Comparison of ENCODE assay signal across 8 cellular contexts in genomic region chr2:113985554-113986397, GRCh38.
"Had no signal": no experiment of that assay in that cellular context is flagged by ENCODE, and none has a peak within 500 bp of the region (broad histone marks: within the 10 kb centered on the region; RNA-seq: fewer than 3 reads in every experiment).

No MANE protein-coding gene starts in this region.

- H3K27me3 Mint-ChIP-seq: IgD-negative memory B cell had no signal

- H3K9me3 Mint-ChIP-seq: IgD-negative memory B cell had no signal

- H3K4me1 Mint-ChIP-seq: GM23338, H9 had no signal

- H3K4me3 ChIP-seq: GM23338 had no signal

- H2AFZ ChIP-seq: GM23338 had no signal

- H3K27ac Mint-ChIP-seq: GM23338, H9, IgD-negative memory B cell had no signal

- DNase-seq: H9, KG1 had no signal

- H3K4me3 Mint-ChIP-seq: GM23338, H9, IgD-negative memory B cell had no signal

- ATAC-seq: GM23338, HCT116 had no signal

- H3K4me2 ChIP-seq: GM23338 had no signal

- FAIRE-seq: H1, H54, HTR-8/SVneo had no signal
